ENCODE assay signal across 8 cellular contexts in the genomic region with DNA sequence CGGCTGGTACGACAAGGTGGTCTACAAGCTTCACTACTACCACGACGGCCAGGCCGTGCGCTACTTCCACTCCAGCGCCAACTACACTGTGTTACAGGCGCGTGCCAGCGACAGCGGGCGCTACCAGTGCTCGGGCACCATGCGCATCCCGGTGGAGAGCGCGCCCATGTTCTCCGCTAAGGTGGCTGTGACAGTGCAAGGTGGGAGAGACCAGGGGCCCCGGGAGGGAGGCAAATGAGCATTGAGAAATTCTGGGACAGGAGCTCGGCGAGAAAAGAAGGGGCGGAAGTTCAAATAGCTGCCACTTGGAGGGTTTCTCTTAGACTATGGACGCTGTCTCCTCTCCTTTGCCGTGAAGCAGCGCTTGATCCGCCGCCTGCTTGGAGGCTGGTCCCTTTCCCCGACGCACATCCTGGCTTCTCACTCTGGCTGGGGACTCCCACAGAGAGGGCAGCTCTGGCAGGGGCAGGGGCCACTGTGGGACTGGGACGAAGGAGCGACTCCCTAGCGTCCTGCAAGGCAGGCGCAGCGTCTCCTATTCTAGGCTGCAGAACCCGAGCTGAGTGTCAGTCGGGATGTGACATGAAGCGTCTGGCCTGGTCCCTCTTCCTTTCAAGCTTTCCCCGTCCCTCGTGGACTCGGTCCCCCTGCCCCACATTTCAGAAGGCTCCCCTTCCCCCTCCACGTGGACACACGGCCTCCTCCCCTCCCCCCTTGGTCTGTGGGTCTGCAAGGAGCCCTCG. TPM values are rescaled to one million over a fixed set of nuclear protein-coding genes. Genes with fewer than 3 reads are reported as not detected.
DNase-seq lines count a peak whose midpoint lies in the region; ATAC-seq, FAIRE-seq and TF ChIP-seq lines count a peak whose summit lies in the region.

No MANE protein-coding gene starts in this region.

- H3K9ac ChIP-seq in neuronal stem cell (ENCODE audit: low read depth, low read length, poor library complexity): peak overlapping the region; percentile 96

- H3K4me1 ChIP-seq in neuronal stem cell (ENCODE audit: control insufficient read depth in 2 of 2, insufficient read depth in 1 of 2, low read depth in 1 of 2, low read length in 2 of 2): peaks cover 3 to 4% of the 10 kb centered on the region in 2 donors

- no peaks in the 10 kb centered on the region for H3K36me3 ChIP-seq in neuronal stem cell (replicated peaks in 1 of 2; ENCODE audit: control insufficient read depth in 2 of 2, insufficient read depth in 2 of 2, low read length in 2 of 2)

- peak overlapping the region; percentile 91 for H2AFZ ChIP-seq in neuronal stem cell (ENCODE audit: low read length)

- H3K18ac ChIP-seq in neuronal stem cell (ENCODE audit: low read length): peak overlapping the region; percentile 98

- H4K91ac ChIP-seq in neuronal stem cell (ENCODE audit: low read depth, low read length, poor library complexity): no peak overlapping the region

- peak overlapping the region; percentile 95 for H3K14ac ChIP-seq in neuronal stem cell (ENCODE audit: low read length)

- no peak overlapping the region for H2BK120ac ChIP-seq in neuronal stem cell (ENCODE audit: low read depth, low read length)

- no peak overlapping the region for H3K4ac ChIP-seq in neuronal stem cell (ENCODE audit: low read length)

- FAIRE-seq in GM12891 (lab: Jason Lieb, UNC): peak; percentile 69

- WGBS in neuronal stem cell (ENCODE audit: extremely low coverage in 2 of 2, insufficient read length in 2 of 2, insufficient replicate concordance in 1 of 2), 2 donors: no CpG with 5 or more reads among the region's 43 CpGs

- peak overlapping the region; percentile 59 for H2BK15ac ChIP-seq in neuronal stem cell (ENCODE audit: low read length)

- peak overlapping the region; percentile 85 for H2BK5ac ChIP-seq in neuronal stem cell (ENCODE audit: low read length)

- H3K27ac ChIP-seq in neuronal stem cell (replicated peaks; ENCODE audit: low read length): no peak overlapping the region

- no peak overlapping the region for H2AK5ac ChIP-seq in neuronal stem cell (ENCODE audit: low read depth, low read length)

- H3K4me3 ChIP-seq in neuronal stem cell (ENCODE audit: low read length in 2 of 2): peak overlapping the region; percentile 76 to 86

- TF ChIP-seq POLR2A in GM12891 (IDR thresholded peaks at IDR 0.05; ENCODE audit: low read depth, low read length): peak; percentile 47; the same call in 1 of the 2 replicates

- peak; percentile 8 for ATAC-seq in HG03066 (IDR thresholded peaks at IDR 0.05; ENCODE audit: low read depth, unreplicated experiment)
- no peak for ATAC-seq in GM18858 (IDR thresholded peaks at IDR 0.05; ENCODE audit: unreplicated experiment)

- DNase-seq in A172 (ENCODE audit: low spot score) (peak; percentile 47), GM12891 (ENCODE audit: insufficient read length, low spot score) (no peak), germinal center (ENCODE audit: low spot score) (peak; percentile 38), neuronal stem cell (ENCODE audit: low spot score) (peak; percentile 41)
- DNase-seq in activated naive CD4-positive, alpha-beta T cell treated with Interleukin-2 at 50 U/mL for 16 hours: peak; percentile 35

- H3K23ac ChIP-seq in neuronal stem cell (ENCODE audit: low read depth, low read length, poor library complexity): peak overlapping the region; percentile 90

- H3K79me1 ChIP-seq in neuronal stem cell (ENCODE audit: low read depth, low read length): no peaks in the 10 kb centered on the region

- no peak overlapping the region for H2BK12ac ChIP-seq in neuronal stem cell (ENCODE audit: low read length)

- H3K27me3 ChIP-seq in neuronal stem cell (ENCODE audit: control insufficient read depth in 3 of 3, insufficient read depth in 3 of 3, low read depth in 1 of 3, low read length in 3 of 3): peaks cover 0 to 60% (median 18%) of the 10 kb centered on the region in 3 experiments

- no peak overlapping the region for H4K8ac ChIP-seq in neuronal stem cell (ENCODE audit: low read depth, low read length)

- no peaks in the 10 kb centered on the region for H3K9me3 ChIP-seq in neuronal stem cell (replicated peaks in 1 of 2; ENCODE audit: control insufficient read depth in 2 of 2, insufficient read depth in 1 of 2, low read depth in 1 of 2, low read length in 2 of 2)

- peak overlapping the region; percentile 92 for H3K4me2 ChIP-seq in neuronal stem cell (ENCODE audit: insufficient read depth, low read length, poor library complexity, severe bottlenecking)

TF ChIP-seq in GM12891, 5 proteins besides CTCF, POLR2A, EP300 and RAD21:
- TF ChIP-seq POU2F2 (IDR thresholded peaks at IDR 0.05; ENCODE audit: low read depth, low read length): peak; percentile 70; the same call in 1 of the 2 replicates
- TF ChIP-seq PAX5 (IDR thresholded peaks at IDR 0.05; ENCODE audit: insufficient read depth, low read length, severe bottlenecking): no peak
- no peak for TF ChIP-seq POLR2AphosphoS5 (IDR thresholded peaks at IDR 0.05; ENCODE audit: low read depth, low read length)
- TF ChIP-seq SPI1 (IDR thresholded peaks at IDR 0.05; ENCODE audit: low read depth, low read length): 0 out of 2 replicates have a peak, but pooled peaks have one; percentile 14
- no peak for TF ChIP-seq TAF1 (IDR thresholded peaks at IDR 0.05; ENCODE audit: low read depth, low read length)

TF ChIP-seq in PFSK-1, 5 proteins besides CTCF, POLR2A, EP300 and RAD21:
- TF ChIP-seq, protein P1, sequence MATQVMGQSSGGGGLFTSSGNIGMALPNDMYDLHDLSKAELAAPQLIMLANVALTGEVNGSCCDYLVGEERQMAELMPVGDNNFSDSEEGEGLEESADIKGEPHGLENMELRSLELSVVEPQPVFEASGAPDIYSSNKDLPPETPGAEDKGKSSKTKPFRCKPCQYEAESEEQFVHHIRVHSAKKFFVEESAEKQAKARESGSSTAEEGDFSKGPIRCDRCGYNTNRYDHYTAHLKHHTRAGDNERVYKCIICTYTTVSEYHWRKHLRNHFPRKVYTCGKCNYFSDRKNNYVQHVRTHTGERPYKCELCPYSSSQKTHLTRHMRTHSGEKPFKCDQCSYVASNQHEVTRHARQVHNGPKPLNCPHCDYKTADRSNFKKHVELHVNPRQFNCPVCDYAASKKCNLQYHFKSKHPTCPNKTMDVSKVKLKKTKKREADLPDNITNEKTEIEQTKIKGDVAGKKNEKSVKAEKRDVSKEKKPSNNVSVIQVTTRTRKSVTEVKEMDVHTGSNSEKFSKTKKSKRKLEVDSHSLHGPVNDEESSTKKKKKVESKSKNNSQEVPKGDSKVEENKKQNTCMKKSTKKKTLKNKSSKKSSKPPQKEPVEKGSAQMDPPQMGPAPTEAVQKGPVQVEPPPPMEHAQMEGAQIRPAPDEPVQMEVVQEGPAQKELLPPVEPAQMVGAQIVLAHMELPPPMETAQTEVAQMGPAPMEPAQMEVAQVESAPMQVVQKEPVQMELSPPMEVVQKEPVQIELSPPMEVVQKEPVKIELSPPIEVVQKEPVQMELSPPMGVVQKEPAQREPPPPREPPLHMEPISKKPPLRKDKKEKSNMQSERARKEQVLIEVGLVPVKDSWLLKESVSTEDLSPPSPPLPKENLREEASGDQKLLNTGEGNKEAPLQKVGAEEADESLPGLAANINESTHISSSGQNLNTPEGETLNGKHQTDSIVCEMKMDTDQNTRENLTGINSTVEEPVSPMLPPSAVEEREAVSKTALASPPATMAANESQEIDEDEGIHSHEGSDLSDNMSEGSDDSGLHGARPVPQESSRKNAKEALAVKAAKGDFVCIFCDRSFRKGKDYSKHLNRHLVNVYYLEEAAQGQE (IDR thresholded peaks at IDR 0.05; ENCODE audit: insufficient read depth in 1 of 2, low read depth in 2 of 2, low read length in 2 of 2): no peak
- TF ChIP-seq TAF1 (IDR thresholded peaks at IDR 0.05; ENCODE audit: borderline replicate concordance, insufficient read depth, low read length) (0 out of 2 replicates have a peak, but pooled peaks have one; percentile 38), SIN3A (IDR thresholded peaks at IDR 0.05; ENCODE audit: borderline replicate concordance, insufficient read depth, low read length) (no peak), FOXP2 (optimal IDR thresholded peaks at IDR 0.05; ENCODE audit: borderline replicate concordance, extremely low read depth, extremely low read length, insufficient read depth) (no peak), POLR2AphosphoS5 (IDR thresholded peaks at IDR 0.05; ENCODE audit: low read depth, low read length) (peak; percentile 37)
TF ChIP-seq in PFSK-1: peak in this region for 2.

RNA-seq across cellular contexts. Expression of a gene that starts 4.7 kb away (rescaled TPM):
- 2.7 and 3.1 TPM in 2 replicates for total RNA-seq in A172 (2014; rRNA removed; shearing (Covaris generic))
- 4.9 TPM for polyA plus RNA-seq in GM12891 (2012; ENCODE audit: low read depth, missing spikeins)
- 0.97 TPM for polyA plus RNA-seq in PFSK-1 (2012; ENCODE audit: insufficient read length, low read depth)
- 0.40 TPM for polyA plus RNA-seq in neuronal stem cell (2013, experiment 1 of 2)
- polyA plus RNA-seq in neuronal stem cell (2013, experiment 2 of 2): 0.40 TPM

RNA-seq across cellular contexts. Expression of a gene that starts 19.0 kb away (rescaled TPM):
- 0.09 and 0.43 TPM in 2 replicates for total RNA-seq in A172 (2014; rRNA removed; shearing (Covaris generic))
- 115 TPM for polyA plus RNA-seq in GM12891 (2012; ENCODE audit: low read depth, missing spikeins)
- polyA plus RNA-seq in PFSK-1 (2012; ENCODE audit: insufficient read length, low read depth): 1.2 TPM
- not detected for polyA plus RNA-seq in neuronal stem cell (2013, experiment 1 of 2)
- not detected for polyA plus RNA-seq in neuronal stem cell (2013, experiment 2 of 2)

RNA-seq across cellular contexts. Expression of a gene that starts 23.5 kb away (rescaled TPM):
- total RNA-seq in A172 (2014; rRNA removed; shearing (Covaris generic)): 85.8 and 116 TPM in 2 replicates
- polyA plus RNA-seq in GM12891 (2012; ENCODE audit: low read depth, missing spikeins): 26.0 TPM
- polyA plus RNA-seq in PFSK-1 (2012; ENCODE audit: insufficient read length, low read depth): 68.4 TPM
- 40.0 TPM for polyA plus RNA-seq in neuronal stem cell (2013, experiment 1 of 2)
- polyA plus RNA-seq in neuronal stem cell (2013, experiment 2 of 2): 40.3 TPM

RNA-seq across cellular contexts. Expression of a gene that starts 40.1 kb away (rescaled TPM):
- 32.8 and 35.0 TPM in 2 replicates for total RNA-seq in A172 (2014; rRNA removed; shearing (Covaris generic))
- polyA plus RNA-seq in GM12891 (2012; ENCODE audit: low read depth, missing spikeins): 8.3 TPM
- polyA plus RNA-seq in PFSK-1 (2012; ENCODE audit: insufficient read length, low read depth): 18.3 TPM
- polyA plus RNA-seq in neuronal stem cell (2013, experiment 1 of 2): 12.4 TPM
- polyA plus RNA-seq in neuronal stem cell (2013, experiment 2 of 2): 13.0 TPM
